Comparison of ENCODE assay signal across 26 cellular contexts in genomic region chr3:182081096-182081495, GRCh38.
"Had no signal": no experiment of that assay in that cellular context is flagged by ENCODE, and none has a peak within 500 bp of the region (broad histone marks: within the 10 kb centered on the region; RNA-seq: fewer than 3 reads in every experiment).

No MANE protein-coding gene starts in this region.

- H3K4me1 ChIP-seq: gastrocnemius medialis, left lung, parathyroid adenoma, right lobe of liver, tibial nerve, upper lobe of right lung, uterus had no signal

- H2AFZ ChIP-seq: parathyroid adenoma had no signal

- H3K4me3 Mint-ChIP-seq: naive thymus-derived CD4-positive, alpha-beta T cell; nephron; stimulated activated naive B cell treated with anti-CD40 and anti-IgM and Interleukin-4, amounts not matched to agents 10 μg/mL and 1 μg/mL and 100 μg/mL, for 72 hours; stimulated activated naive CD8-positive, alpha-beta T cell treated with anti-CD3 and anti-CD28 coated beads, Interleukin-15, Interleukin-2, amounts not matched to agents 100 ng/mL and 50 ng/mL, for 24 hours had no signal

- H3K27me3 Mint-ChIP-seq: stimulated activated naive B cell treated with anti-CD40 and anti-IgM and Interleukin-4, amounts not matched to agents 10 μg/mL and 1 μg/mL and 100 μg/mL, for 72 hours; stimulated activated naive CD8-positive, alpha-beta T cell treated with anti-CD3 and anti-CD28 coated beads, Interleukin-15, Interleukin-2, amounts not matched to agents 100 ng/mL and 50 ng/mL, for 24 hours had no signal

- H3K27ac Mint-ChIP-seq: naive thymus-derived CD4-positive, alpha-beta T cell; nephron; progenitor cell of endocrine pancreas; stimulated activated naive B cell treated with anti-CD40 and anti-IgM and Interleukin-4, amounts not matched to agents 10 μg/mL and 1 μg/mL and 100 μg/mL, for 72 hours; stimulated activated naive CD8-positive, alpha-beta T cell treated with anti-CD3 and anti-CD28 coated beads, Interleukin-15, Interleukin-2, amounts not matched to agents 100 ng/mL and 50 ng/mL, for 24 hours had no signal

- H3K4me1 Mint-ChIP-seq: naive thymus-derived CD4-positive, alpha-beta T cell; nephron; stimulated activated naive B cell treated with anti-CD40 and anti-IgM and Interleukin-4, amounts not matched to agents 10 μg/mL and 1 μg/mL and 100 μg/mL, for 72 hours had no signal

- H3K27me3 ChIP-seq: gastrocnemius medialis, left lung, neutrophil, right lobe of liver, tibial nerve, upper lobe of right lung, uterus had no signal

- DNase-seq: dermis blood vessel endothelial cell; foreskin fibroblast; gastrocnemius medialis; head of caudate nucleus; left cardiac atrium; left lung; mesenchymal stem cell; midbrain; naive thymus-derived CD4-positive, alpha-beta T cell; right lobe of liver; small intestine; stimulated activated CD4-positive, alpha-beta T cell treated with anti-CD3 and anti-CD28 coated beads, Interleukin-15, amount 100 ng/mL, for 24 hours; stimulated activated CD4-positive, alpha-beta T cell treated with anti-CD3 and anti-CD28 coated beads, Interleukin-2, amount 100 ng/mL, for 48 hours; stimulated activated naive B cell treated with anti-CD40 and anti-IgM and Interleukin-4, amounts not matched to agents 10 μg/mL and 1 μg/mL and 100 μg/mL, for 72 hours; upper lobe of right lung; uterus had no signal

- H3K9me3 Mint-ChIP-seq: nephron; stimulated activated naive B cell treated with anti-CD40 and anti-IgM and Interleukin-4, amounts not matched to agents 10 μg/mL and 1 μg/mL and 100 μg/mL, for 72 hours; stimulated activated naive CD8-positive, alpha-beta T cell treated with anti-CD3 and anti-CD28 coated beads, Interleukin-15, Interleukin-2, amounts not matched to agents 100 ng/mL and 50 ng/mL, for 24 hours had no signal

- H3K79me2 ChIP-seq: parathyroid adenoma had no signal

- H3K27ac ChIP-seq: coronary artery, epithelial cell of prostate, gastrocnemius medialis, left lung, neutrophil, parathyroid adenoma, right lobe of liver, thoracic aorta, tibial nerve, upper lobe of right lung, uterus had no signal

- H3K4me3 ChIP-seq: coronary artery, gastrocnemius medialis, left lung, right lobe of liver, thoracic aorta, tibial nerve, upper lobe of right lung, uterus had no signal

- H3K9me3 ChIP-seq: gastrocnemius medialis, left lung, neutrophil, right lobe of liver, thoracic aorta, tibial nerve, upper lobe of right lung, uterus had no signal

- ATAC-seq: esophagus mucosa; gastrocnemius medialis; left cardiac atrium; left lung; naive thymus-derived CD4-positive, alpha-beta T cell; right lobe of liver; stimulated activated naive B cell treated with anti-CD40 and anti-IgM and Interleukin-4, amounts not matched to agents 10 μg/mL and 1 μg/mL and 100 μg/mL, for 72 hours; upper lobe of right lung had no signal

- H3K36me3 Mint-ChIP-seq: naive thymus-derived CD4-positive, alpha-beta T cell; stimulated activated naive B cell treated with anti-CD40 and anti-IgM and Interleukin-4, amounts not matched to agents 10 μg/mL and 1 μg/mL and 100 μg/mL, for 72 hours had no signal

- H3K9ac ChIP-seq: parathyroid adenoma had no signal

- H3K36me3 ChIP-seq: gastrocnemius medialis, left lung, neutrophil, right lobe of liver, thoracic aorta, tibial nerve, upper lobe of right lung, uterus had no signal
